28 cellular contexts compared by ENCODE assay signal in the genomic region with DNA sequence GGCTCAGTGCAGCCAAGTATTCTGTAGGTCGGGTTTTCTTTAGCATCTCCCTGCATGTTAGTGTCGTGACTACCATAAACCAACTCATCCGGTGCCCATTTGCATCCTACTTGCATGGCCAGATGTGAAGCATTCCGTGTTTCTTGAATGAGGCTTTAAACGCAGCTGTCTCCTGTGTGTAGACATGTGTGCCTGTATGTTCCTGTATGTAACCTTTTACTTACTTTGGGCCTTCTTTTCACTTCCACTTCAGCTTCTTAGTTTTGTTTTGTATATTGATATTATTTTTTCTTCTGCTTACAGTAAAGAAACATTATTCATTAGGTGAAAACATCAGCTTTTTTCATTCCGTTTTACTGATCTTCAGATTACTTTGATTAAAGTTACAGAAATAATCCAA.
"Had no signal": no experiment of that assay in that cellular context is flagged by ENCODE, and none has a peak within 500 bp of the region (broad histone marks: within the 10 kb centered on the region; RNA-seq: fewer than 3 reads in every experiment).

No MANE protein-coding gene starts in this region.

- H3K9me3 ChIP-seq: esophagus squamous epithelium, heart right ventricle, left lung, ovary, psoas muscle, spleen, thyroid gland, vagina had no signal

- H3K4me3 ChIP-seq: esophagus squamous epithelium, heart right ventricle, left lung, ovary, psoas muscle, skin epidermis, spleen, thyroid gland, vagina had no signal

- H3K9me3 Mint-ChIP-seq: effector memory CD8-positive, alpha-beta T cell; stimulated activated naive CD8-positive, alpha-beta T cell treated with anti-CD3 and anti-CD28 coated beads, Interleukin-15, amount 100 ng/mL, for 72 hours had no signal

- H3K27me3 ChIP-seq: esophagus squamous epithelium, heart right ventricle, left lung, ovary, spleen, thyroid gland, vagina had no signal

- H3K27me3 Mint-ChIP-seq: effector memory CD8-positive, alpha-beta T cell; naive thymus-derived CD4-positive, alpha-beta T cell; stimulated activated naive CD8-positive, alpha-beta T cell treated with anti-CD3 and anti-CD28 coated beads, Interleukin-15, amount 100 ng/mL, for 72 hours had no signal

- H3K27ac Mint-ChIP-seq: effector memory CD8-positive, alpha-beta T cell had no signal

- FAIRE-seq: endometrium, islet of Langerhans had no signal

- H3K4me1 Mint-ChIP-seq: nephron had no signal

- DNase-seq: cortex of kidney; effector memory CD8-positive, alpha-beta T cell; erythroblast; esophagus squamous epithelium; foreskin melanocyte; glutamatergic neuron; heart right ventricle; hippocampal formation; left cardiac atrium; left lung; mesendoderm; midbrain; naive thymus-derived CD4-positive, alpha-beta T cell; occipital lobe; ovary; posterior cingulate gyrus; psoas muscle; right cardiac atrium; spleen; stimulated activated naive CD4-positive, alpha-beta T cell; stimulated activated naive CD8-positive, alpha-beta T cell treated with anti-CD3 and anti-CD28 coated beads, Interleukin-15, amount 100 ng/mL, for 72 hours; thyroid gland; trophoblast cell had no signal

- ATAC-seq: effector memory CD8-positive, alpha-beta T cell; heart right ventricle; left cardiac atrium; left lung; naive thymus-derived CD4-positive, alpha-beta T cell; psoas muscle; right cardiac atrium; stimulated activated naive CD8-positive, alpha-beta T cell treated with anti-CD3 and anti-CD28 coated beads, Interleukin-15, amount 100 ng/mL, for 72 hours had no signal

- H3K4me1 ChIP-seq: esophagus squamous epithelium, left lung, psoas muscle, vagina had no signal

- H3K27ac ChIP-seq: esophagus squamous epithelium, heart right ventricle, left lung, ovary, psoas muscle, skin epidermis, thyroid gland, vagina had no signal

- H3K36me3 ChIP-seq: ovary had no signal

- H3K4me3 Mint-ChIP-seq: effector memory CD8-positive, alpha-beta T cell; naive thymus-derived CD4-positive, alpha-beta T cell; nephron; stimulated activated naive CD8-positive, alpha-beta T cell treated with anti-CD3 and anti-CD28 coated beads, Interleukin-15, amount 100 ng/mL, for 72 hours had no signal
